In genomic region chr17:29615048-29615385, GRCh38 we compare ENCODE assay signal across 8 cellular contexts. TPM values are rescaled to one million over a fixed set of nuclear protein-coding genes. Genes with fewer than 3 reads are reported as not detected.
DNase-seq lines count a peak whose midpoint lies in the region; ATAC-seq and TF ChIP-seq lines count a peak whose summit lies in the region.

No MANE protein-coding gene starts in this region.

- H3K36me3 Mint-ChIP-seq in memory B cell = no peaks in the 10 kb centered on the region

- H3K4me3 ChIP-seq in astrocyte of the cerebellum (ENCODE audit: low read depth, low read length) = peak overlapping the region; percentile 29
- peak overlapping the region; percentile 51 for H3K4me3 ChIP-seq in upper lobe of right lung

- peak overlapping the region; percentile 75 for H3K4me3 Mint-ChIP-seq in memory B cell

- H3K4me1 ChIP-seq in ES-I3 (ENCODE audit: insufficient read depth, low read length) (peaks cover 28% of the 10 kb centered on the region), upper lobe of right lung (peaks cover 47% of the 10 kb centered on the region)

- no peak overlapping the region for H3K27ac ChIP-seq in upper lobe of right lung

- H3K9me3 ChIP-seq in ES-I3 (ENCODE audit: control insufficient read depth, insufficient read depth, low read length) = peaks cover 3% of the 10 kb centered on the region; the same call in 1 of the 2 replicates
- H3K9me3 ChIP-seq in upper lobe of right lung = no peaks in the 10 kb centered on the region

- DNase-seq in OCI-M1 (lab: John Stamatoyannopoulos, UW) = peak; percentile 82
- no peak for DNase-seq in astrocyte of the cerebellum (ENCODE audit: low read depth)
- DNase-seq in memory B cell (ENCODE audit: low spot score in 2 of 2) = no peak
- DNase-seq in upper lobe of right lung = peak; percentile 75
- DNase-seq in NCI-H510A treated with DMSO at 0.1 percent for 48 hours (lab: John Stamatoyannopoulos, UW) = no peak
- no peak for DNase-seq in left lobe of liver (ENCODE audit: low spot score)

- no peaks in the 10 kb centered on the region for H3K9me3 Mint-ChIP-seq in memory B cell

- H3K27me3 Mint-ChIP-seq in memory B cell = no peaks in the 10 kb centered on the region

- H3K27me3 ChIP-seq in upper lobe of right lung = no peaks in the 10 kb centered on the region

- ATAC-seq in memory B cell (ENCODE audit: low read depth) = peak; percentile 15
- ATAC-seq in upper lobe of right lung = peak; percentile 21
- ATAC-seq in left lobe of liver = no peak
- ATAC-seq in HG02678 (IDR thresholded peaks at IDR 0.05; ENCODE audit: unreplicated experiment) = no peak

- no peak overlapping the region for H3K27ac Mint-ChIP-seq in memory B cell

- peak overlapping the region; percentile 73; the same call in 1 of the 2 replicates for H3K9ac ChIP-seq in ES-I3 (ENCODE audit: low read depth, low read length)

- intact Hi-C loops in upper lobe of right lung (cut with DNase I) = no loop called here

- H3K36me3 ChIP-seq in ES-I3 (ENCODE audit: insufficient read depth, low read length) = no peaks in the 10 kb centered on the region
- no peaks in the 10 kb centered on the region for H3K36me3 ChIP-seq in upper lobe of right lung

- in situ Hi-C loops in astrocyte of the cerebellum (cut with HindIII; ENCODE audit: low sequenced_read_pairs) = no loop called here

- TF ChIP-seq CTCF in astrocyte of the cerebellum (IDR thresholded peaks at IDR 0.05; ENCODE audit: low read depth, low read length, missing control alignments) (no peak), upper lobe of right lung (IDR thresholded peaks at IDR 0.05) (no peak)

- H3K4me1 Mint-ChIP-seq in memory B cell = peaks cover 29% of the 10 kb centered on the region

RNA-seq across cellular contexts. Expression of gene CORO6, which starts 7.7 kb away (rescaled TPM):
- total RNA-seq in upper lobe of right lung = 7.7 TPM
- 0.35 TPM for total RNA-seq in left lobe of liver

RNA-seq across cellular contexts. Expression of gene ANKRD13B, which starts 22.1 kb away (rescaled TPM):
- total RNA-seq in upper lobe of right lung (6.8 TPM), left lobe of liver (1.3 TPM)

RNA-seq across cellular contexts. Expression of gene GIT1, which starts 25.6 kb away (rescaled TPM):
- total RNA-seq in upper lobe of right lung (64.8 TPM), left lobe of liver (9.4 TPM)

RNA-seq across cellular contexts. Expression of gene TP53I13, which starts 46.5 kb away (rescaled TPM):
- 51.9 TPM for total RNA-seq in upper lobe of right lung
- total RNA-seq in left lobe of liver = 84.2 TPM

RNA-seq across cellular contexts. Expression of gene ABHD15, which starts 48.2 kb away (rescaled TPM):
- 10.9 TPM for total RNA-seq in upper lobe of right lung
- total RNA-seq in left lobe of liver = 31.2 TPM

Comparison
In these comparisons a context has a peak if more than half of its experiments do, and no peak if none do; other contexts are left out.
1. DNase-seq: peak in OCI-M1 (single experiment) and upper lobe of right lung (single experiment); none in astrocyte of the cerebellum (single experiment), memory B cell (0 of 2), NCI-H510A treated with DMSO at 0.1 percent for 48 hours (single experiment) and left lobe of liver (single experiment).
2. ATAC-seq: peak in memory B cell (single experiment) and upper lobe of right lung (single experiment); none in left lobe of liver (single experiment) and HG02678 (single experiment).